11 cellular contexts compared by ENCODE assay signal in genomic region chr6:98471444-98471843, GRCh38.
"Had no signal": no experiment of that assay in that cellular context is flagged by ENCODE, and none has a peak within 500 bp of the region (broad histone marks: within the 10 kb centered on the region; RNA-seq: fewer than 3 reads in every experiment).

No MANE protein-coding gene starts in this region.

- H3K4me2 ChIP-seq: GM23338 had no signal

- H3K9me3 ChIP-seq: HAP-1 had no signal

- H3K27ac ChIP-seq: GM23248 had no signal

- ATAC-seq: GM23338, HCT116 had no signal

- DNase-seq: GM23248, GOT3, H7, H9, HCEC 1CT, HFFc6 had no signal

- FAIRE-seq: H1, H54 had no signal

- H3K4me3 ChIP-seq: GM23248, GM23338, HAP-1 had no signal

- H3K36me3 ChIP-seq: HAP-1 had no signal

- H3K9ac ChIP-seq: GM23248 had no signal

- H3K4me1 ChIP-seq: HAP-1 had no signal

- H2AFZ ChIP-seq: GM23248, GM23338 had no signal
